Comparison of ENCODE assay signal across 12 cellular contexts in the genomic region with DNA sequence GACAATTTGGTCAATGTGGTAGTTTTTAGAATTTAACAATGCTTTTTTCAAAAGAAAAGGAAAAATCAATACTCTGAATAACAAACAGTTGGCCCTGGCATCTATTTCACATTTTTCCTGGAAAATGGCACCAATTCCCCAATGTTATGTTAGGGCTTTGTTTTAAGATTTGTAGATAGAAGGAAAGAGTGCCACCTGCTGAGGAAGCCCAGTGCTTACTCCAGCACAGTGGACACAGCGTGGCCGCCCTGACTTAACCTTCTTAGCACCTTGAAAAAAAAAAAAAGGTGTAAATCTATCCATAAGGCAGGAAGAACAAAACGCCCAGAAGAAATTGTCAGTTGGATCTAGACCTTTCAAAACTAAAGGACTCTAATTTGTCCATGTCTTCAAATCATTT.
DNase-seq lines count a peak whose midpoint lies in the region; ATAC-seq and TF ChIP-seq lines count a peak whose summit lies in the region.
"Had no signal": no experiment of that assay in that cellular context is flagged by ENCODE, and none has a peak within 500 bp of the region (broad histone marks: within the 10 kb centered on the region; RNA-seq: fewer than 3 reads in every experiment).

No MANE protein-coding gene starts in this region.

- peaks cover 3% of the 10 kb centered on the region for H3K9me3 Mint-ChIP-seq in progenitor cell of endocrine pancreas (ENCODE audit: low read depth)

- TF ChIP-seq CTCF in OCI-LY3 (IDR thresholded peaks at IDR 0.05; ENCODE audit: low read depth, low read length) (peak; percentile 56), fibroblast of mammary gland (conservative IDR thresholded peaks at IDR 0.05; ENCODE audit: control insufficient read depth, insufficient read depth, low read depth, low read length) (peak; percentile 16), progenitor cell of endocrine pancreas (IDR thresholded peaks at IDR 0.05; ENCODE audit: unreplicated experiment) (peak; percentile 56)

- peak; percentile 28 for DNase-seq in NCI-H1092 treated with DMSO at 0.1 percent for 48 hours (lab: John Stamatoyannopoulos, UW)
- no peak for DNase-seq in NCI-H1092 (lab: John Stamatoyannopoulos, UW)
- peak; percentile 5 for DNase-seq in fibroblast of mammary gland (ENCODE audit: low read depth)
- no peak for DNase-seq in progenitor cell of endocrine pancreas (ENCODE audit: low spot score, unreplicated experiment)
- no peak for DNase-seq in NCI-H510A treated with DMSO at 0.1 percent for 48 hours (lab: John Stamatoyannopoulos, UW)
- DNase-seq in NCI-H2081 treated with DMSO at 0.1 percent for 48 hours (lab: John Stamatoyannopoulos, UW): no peak
- DNase-seq: 8988T; central memory CD4-positive, alpha-beta T cell; GDM1 had no signal

- no peak for ATAC-seq in HG03565 (IDR thresholded peaks at IDR 0.05; ENCODE audit: unreplicated experiment)

- H3K4me3 Mint-ChIP-seq in progenitor cell of endocrine pancreas (ENCODE audit: low read depth): no peak overlapping the region
- H3K4me3 Mint-ChIP-seq: T-helper 2 cell treated with Interferon-gamma antibody and Interleukin-4, amounts not matched to agents 5 μg/mL and 100 μg/mL, for 36 hours had no signal

- no peaks in the 10 kb centered on the region for H3K4me1 ChIP-seq in OCI-LY3 (ENCODE audit: low read length)

- no peak overlapping the region for H3K27ac ChIP-seq in OCI-LY3 (ENCODE audit: low read length)

- no peaks in the 10 kb centered on the region for H3K27me3 ChIP-seq in OCI-LY3 (ENCODE audit: low read depth, low read length)

- no peaks in the 10 kb centered on the region for H3K27me3 Mint-ChIP-seq in progenitor cell of endocrine pancreas

- H3K36me3 ChIP-seq in OCI-LY3 (replicated peaks; ENCODE audit: low read depth, low read length): no peaks in the 10 kb centered on the region

- no peak overlapping the region for H3K27ac Mint-ChIP-seq in progenitor cell of endocrine pancreas
- H3K27ac Mint-ChIP-seq: T-helper 2 cell treated with Interferon-gamma antibody and Interleukin-4, amounts not matched to agents 5 μg/mL and 100 μg/mL, for 36 hours had no signal

- H4K20me1 ChIP-seq in OCI-LY3 (ENCODE audit: insufficient read depth, low read length): no peaks in the 10 kb centered on the region

- H3K4me1 Mint-ChIP-seq in progenitor cell of endocrine pancreas (ENCODE audit: low read depth): no peaks in the 10 kb centered on the region

- H2AFZ ChIP-seq in OCI-LY3 (ENCODE audit: low read depth, low read length): no peak overlapping the region

- no peaks in the 10 kb centered on the region for H3K36me3 Mint-ChIP-seq in progenitor cell of endocrine pancreas (ENCODE audit: insufficient read depth)

- no peak overlapping the region for H3K4me2 ChIP-seq in OCI-LY3 (ENCODE audit: low read length)

- no peaks in the 10 kb centered on the region for H3K9me3 ChIP-seq in OCI-LY3 (ENCODE audit: insufficient read depth, low read length)

- no peak overlapping the region for H3K9ac ChIP-seq in OCI-LY3 (ENCODE audit: low read length)

- H3K79me2 ChIP-seq in OCI-LY3 (ENCODE audit: low read length): no peaks in the 10 kb centered on the region

- H3K4me3 ChIP-seq in OCI-LY3 (ENCODE audit: low read length) (no peak overlapping the region), fibroblast of mammary gland (ENCODE audit: control insufficient read depth, low read depth, low read length) (no peak overlapping the region)

Comparison
In these comparisons a context has a peak if more than half of its experiments do, and no peak if none do; other contexts are left out.
1. DNase-seq: peak in NCI-H1092 treated with DMSO at 0.1 percent for 48 hours (single experiment) and fibroblast of mammary gland (single experiment); none in NCI-H1092 (single experiment), progenitor cell of endocrine pancreas (single experiment), NCI-H510A treated with DMSO at 0.1 percent for 48 hours (single experiment) and NCI-H2081 treated with DMSO at 0.1 percent for 48 hours (single experiment).
2. Peak in every context shown above with its lines, with median percentiles within 50 percentile points of each other: CTCF ChIP-seq.